Comparison of ENCODE assay signal across 1 cellular context in the genomic region with DNA sequence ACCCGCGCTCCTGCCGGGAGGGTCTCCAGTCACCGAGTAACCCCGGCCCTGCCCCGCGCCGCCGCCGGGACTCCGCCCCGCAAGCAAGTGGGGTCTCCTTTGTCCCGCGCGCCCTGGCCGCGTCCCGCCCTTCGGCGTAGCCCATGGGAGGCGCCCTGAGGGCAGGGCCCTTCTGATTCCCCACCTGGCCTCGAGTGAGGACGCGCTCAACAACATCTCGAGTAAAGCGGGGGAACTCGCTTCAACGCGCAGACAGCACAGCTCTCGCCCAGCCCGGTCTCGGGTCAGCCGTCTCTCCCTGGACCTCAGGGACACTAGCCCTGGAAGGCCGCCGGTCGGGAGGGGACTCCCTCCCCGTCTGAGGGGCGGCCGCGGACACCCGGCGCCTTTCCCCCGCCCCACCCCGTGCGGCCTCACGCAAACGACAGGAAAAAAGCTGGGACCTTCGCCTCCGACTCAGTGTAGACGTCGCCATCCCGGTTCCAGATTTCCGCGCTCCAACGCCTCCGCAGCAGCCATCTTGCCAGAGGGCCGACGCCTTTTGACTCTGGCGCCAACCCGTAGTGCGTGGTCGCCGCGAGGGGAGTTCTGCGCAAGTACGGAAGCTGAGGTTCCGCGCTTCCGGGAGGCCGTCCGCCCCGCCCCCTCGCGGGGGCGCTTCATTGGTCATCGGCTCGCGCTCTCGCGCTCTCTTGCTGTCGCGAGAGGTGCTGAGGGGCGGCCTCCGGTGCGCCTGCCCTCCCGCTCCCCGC.
TF ChIP-seq lines count a peak whose summit lies in the region.

No MANE protein-coding gene starts in this region.

TF ChIP-seq in K562, 482 proteins besides CTCF, POLR2A, EP300 and RAD21 (continued from another document):
- TF ChIP-seq, protein P1, sequence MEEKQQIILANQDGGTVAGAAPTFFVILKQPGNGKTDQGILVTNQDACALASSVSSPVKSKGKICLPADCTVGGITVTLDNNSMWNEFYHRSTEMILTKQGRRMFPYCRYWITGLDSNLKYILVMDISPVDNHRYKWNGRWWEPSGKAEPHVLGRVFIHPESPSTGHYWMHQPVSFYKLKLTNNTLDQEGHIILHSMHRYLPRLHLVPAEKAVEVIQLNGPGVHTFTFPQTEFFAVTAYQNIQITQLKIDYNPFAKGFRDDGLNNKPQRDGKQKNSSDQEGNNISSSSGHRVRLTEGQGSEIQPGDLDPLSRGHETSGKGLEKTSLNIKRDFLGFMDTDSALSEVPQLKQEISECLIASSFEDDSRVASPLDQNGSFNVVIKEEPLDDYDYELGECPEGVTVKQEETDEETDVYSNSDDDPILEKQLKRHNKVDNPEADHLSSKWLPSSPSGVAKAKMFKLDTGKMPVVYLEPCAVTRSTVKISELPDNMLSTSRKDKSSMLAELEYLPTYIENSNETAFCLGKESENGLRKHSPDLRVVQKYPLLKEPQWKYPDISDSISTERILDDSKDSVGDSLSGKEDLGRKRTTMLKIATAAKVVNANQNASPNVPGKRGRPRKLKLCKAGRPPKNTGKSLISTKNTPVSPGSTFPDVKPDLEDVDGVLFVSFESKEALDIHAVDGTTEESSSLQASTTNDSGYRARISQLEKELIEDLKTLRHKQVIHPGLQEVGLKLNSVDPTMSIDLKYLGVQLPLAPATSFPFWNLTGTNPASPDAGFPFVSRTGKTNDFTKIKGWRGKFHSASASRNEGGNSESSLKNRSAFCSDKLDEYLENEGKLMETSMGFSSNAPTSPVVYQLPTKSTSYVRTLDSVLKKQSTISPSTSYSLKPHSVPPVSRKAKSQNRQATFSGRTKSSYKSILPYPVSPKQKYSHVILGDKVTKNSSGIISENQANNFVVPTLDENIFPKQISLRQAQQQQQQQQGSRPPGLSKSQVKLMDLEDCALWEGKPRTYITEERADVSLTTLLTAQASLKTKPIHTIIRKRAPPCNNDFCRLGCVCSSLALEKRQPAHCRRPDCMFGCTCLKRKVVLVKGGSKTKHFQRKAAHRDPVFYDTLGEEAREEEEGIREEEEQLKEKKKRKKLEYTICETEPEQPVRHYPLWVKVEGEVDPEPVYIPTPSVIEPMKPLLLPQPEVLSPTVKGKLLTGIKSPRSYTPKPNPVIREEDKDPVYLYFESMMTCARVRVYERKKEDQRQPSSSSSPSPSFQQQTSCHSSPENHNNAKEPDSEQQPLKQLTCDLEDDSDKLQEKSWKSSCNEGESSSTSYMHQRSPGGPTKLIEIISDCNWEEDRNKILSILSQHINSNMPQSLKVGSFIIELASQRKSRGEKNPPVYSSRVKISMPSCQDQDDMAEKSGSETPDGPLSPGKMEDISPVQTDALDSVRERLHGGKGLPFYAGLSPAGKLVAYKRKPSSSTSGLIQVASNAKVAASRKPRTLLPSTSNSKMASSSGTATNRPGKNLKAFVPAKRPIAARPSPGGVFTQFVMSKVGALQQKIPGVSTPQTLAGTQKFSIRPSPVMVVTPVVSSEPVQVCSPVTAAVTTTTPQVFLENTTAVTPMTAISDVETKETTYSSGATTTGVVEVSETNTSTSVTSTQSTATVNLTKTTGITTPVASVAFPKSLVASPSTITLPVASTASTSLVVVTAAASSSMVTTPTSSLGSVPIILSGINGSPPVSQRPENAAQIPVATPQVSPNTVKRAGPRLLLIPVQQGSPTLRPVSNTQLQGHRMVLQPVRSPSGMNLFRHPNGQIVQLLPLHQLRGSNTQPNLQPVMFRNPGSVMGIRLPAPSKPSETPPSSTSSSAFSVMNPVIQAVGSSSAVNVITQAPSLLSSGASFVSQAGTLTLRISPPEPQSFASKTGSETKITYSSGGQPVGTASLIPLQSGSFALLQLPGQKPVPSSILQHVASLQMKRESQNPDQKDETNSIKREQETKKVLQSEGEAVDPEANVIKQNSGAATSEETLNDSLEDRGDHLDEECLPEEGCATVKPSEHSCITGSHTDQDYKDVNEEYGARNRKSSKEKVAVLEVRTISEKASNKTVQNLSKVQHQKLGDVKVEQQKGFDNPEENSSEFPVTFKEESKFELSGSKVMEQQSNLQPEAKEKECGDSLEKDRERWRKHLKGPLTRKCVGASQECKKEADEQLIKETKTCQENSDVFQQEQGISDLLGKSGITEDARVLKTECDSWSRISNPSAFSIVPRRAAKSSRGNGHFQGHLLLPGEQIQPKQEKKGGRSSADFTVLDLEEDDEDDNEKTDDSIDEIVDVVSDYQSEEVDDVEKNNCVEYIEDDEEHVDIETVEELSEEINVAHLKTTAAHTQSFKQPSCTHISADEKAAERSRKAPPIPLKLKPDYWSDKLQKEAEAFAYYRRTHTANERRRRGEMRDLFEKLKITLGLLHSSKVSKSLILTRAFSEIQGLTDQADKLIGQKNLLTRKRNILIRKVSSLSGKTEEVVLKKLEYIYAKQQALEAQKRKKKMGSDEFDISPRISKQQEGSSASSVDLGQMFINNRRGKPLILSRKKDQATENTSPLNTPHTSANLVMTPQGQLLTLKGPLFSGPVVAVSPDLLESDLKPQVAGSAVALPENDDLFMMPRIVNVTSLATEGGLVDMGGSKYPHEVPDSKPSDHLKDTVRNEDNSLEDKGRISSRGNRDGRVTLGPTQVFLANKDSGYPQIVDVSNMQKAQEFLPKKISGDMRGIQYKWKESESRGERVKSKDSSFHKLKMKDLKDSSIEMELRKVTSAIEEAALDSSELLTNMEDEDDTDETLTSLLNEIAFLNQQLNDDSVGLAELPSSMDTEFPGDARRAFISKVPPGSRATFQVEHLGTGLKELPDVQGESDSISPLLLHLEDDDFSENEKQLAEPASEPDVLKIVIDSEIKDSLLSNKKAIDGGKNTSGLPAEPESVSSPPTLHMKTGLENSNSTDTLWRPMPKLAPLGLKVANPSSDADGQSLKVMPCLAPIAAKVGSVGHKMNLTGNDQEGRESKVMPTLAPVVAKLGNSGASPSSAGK (IDR thresholded peaks at IDR 0.05) = peak; percentile 95
- TF ChIP-seq ZNF133 (CRISPR knock-in tag; IDR thresholded peaks at IDR 0.05) = no peak
- no peak for TF ChIP-seq EZH2 (IDR thresholded peaks at IDR 0.05; ENCODE audit: borderline replicate concordance, low read depth, low read length)
TF ChIP-seq in K562: peak in this region for 143.
